Comparison of ENCODE assay signal across 8 cellular contexts in genomic region chr20:1391640-1392442, GRCh38. TPM values are rescaled to one million over a fixed set of nuclear protein-coding genes. Genes with fewer than 3 reads are reported as not detected.
DNase-seq lines count a peak whose midpoint lies in the region; ATAC-seq and TF ChIP-seq lines count a peak whose summit lies in the region.

No MANE protein-coding gene starts in this region.

- peaks cover 2% of the 10 kb centered on the region; the same call in 1 of the 3 replicates for H3K36me3 Mint-ChIP-seq in GM23338 (ENCODE audit: low read depth)

- TF ChIP-seq EP300 in transverse colon (IDR thresholded peaks at IDR 0.05; ENCODE audit: low read depth), result no peak

- 2 to 5% methylated on average over 15 to 16 of the region's 16 CpGs for WGBS in lung, 2 donors
- WGBS in transverse colon (ENCODE audit: low coverage in 1 of 2), 2 donors, result 9 to 28% methylated on average over 3 to 16 of the region's 16 CpGs

- 0 out of 2 replicates have a peak, but pooled peaks cover 5% of the 10 kb centered on the region for H3F3A ChIP-seq in GM23338 (replicated peaks; ENCODE audit: low read depth)

- H3K27me3 ChIP-seq in GM23338 (ENCODE audit: insufficient read depth), result peaks cover 24% of the 10 kb centered on the region
- H3K27me3 ChIP-seq in colonic mucosa, result no peaks in the 10 kb centered on the region
- no peaks in the 10 kb centered on the region for H3K27me3 ChIP-seq in lung (ENCODE audit: control insufficient read depth, insufficient read depth)
- no peaks in the 10 kb centered on the region for H3K27me3 ChIP-seq in transverse colon

- H3K4me3 Mint-ChIP-seq in GM23338, result peak overlapping the region; percentile 96

- H3K9me2 ChIP-seq in GM23338 (ENCODE audit: insufficient read depth), result peaks cover 4% of the 10 kb centered on the region; the same call in 1 of the 2 replicates

- DNase-seq in GM23338 (ENCODE audit: low spot score) (peak; percentile 64), RPMI8226 (peak; percentile 25), colonic mucosa (peak; percentile 43), lung (ENCODE audit: low spot score) (no peak), transverse colon (no peak), NK-92 (lab: John Stamatoyannopoulos, UW; ENCODE audit: unreplicated experiment) (no peak), AG20443 (ENCODE audit: low spot score) (no peak)

- intact Hi-C loops in colonic mucosa (cut with DNase I) (loop anchor here (5.0 to 10.0 kb wide), 3 partner anchors 45 to 73 kb away; partner anchors contain the start of genes NSFL1C and SDCBP2), transverse colon (cut with DNase I; ENCODE audit: low total_unique reads) (loop anchor here (2.0 kb wide), 1 partner anchor 67 kb away; no protein-coding TSS in a partner anchor)

- peaks cover 59% of the 10 kb centered on the region for H3K79me2 ChIP-seq in GM23338 (replicated peaks; ENCODE audit: insufficient read depth)

- peak overlapping the region; percentile 64; the same call in 1 of the 2 replicates for H3K27ac Mint-ChIP-seq in GM23338

- no peaks in the 10 kb centered on the region for H3K9me3 ChIP-seq in colonic mucosa
- H3K9me3 ChIP-seq in lung (ENCODE audit: control insufficient read depth in 2 of 2, insufficient read depth in 1 of 2, low read length in 1 of 2), result no peaks in the 10 kb centered on the region
- no peaks in the 10 kb centered on the region for H3K9me3 ChIP-seq in transverse colon

- ATAC-seq in GM23338 (peak; percentile 15), lung (ENCODE audit: insufficient read depth, low FRiP score) (no peak), GM18858 (IDR thresholded peaks at IDR 0.05; ENCODE audit: unreplicated experiment) (no peak)

- TF ChIP-seq POLR2A in transverse colon (IDR thresholded peaks at IDR 0.05), result no peak

- H3K27ac ChIP-seq in GM23338 (ENCODE audit: low read depth), result 0 out of 2 replicates have a peak overlapping the region, but pooled peaks have one; percentile 50
- H3K27ac ChIP-seq in colonic mucosa, result peak overlapping the region; percentile 79
- H3K27ac ChIP-seq in lung (ENCODE audit: low read depth in 1 of 2, low read length in 1 of 2), result peak overlapping the region; percentile 86 to 91
- peak overlapping the region; percentile 90 to 94 (median 92) for H3K27ac ChIP-seq in transverse colon

- H3K4me1 ChIP-seq in GM23338 (ENCODE audit: insufficient read depth) (peaks cover 39% of the 10 kb centered on the region), colonic mucosa (peaks cover 14% of the 10 kb centered on the region), lung (ENCODE audit: control insufficient read depth in 2 of 2, insufficient read depth in 2 of 2, low read length in 2 of 2) (peaks cover 22 to 34% of the 10 kb centered on the region in 2 donors), transverse colon (peaks cover 34 to 56% (median 48%) of the 10 kb centered on the region in 4 donors)

- TF ChIP-seq CTCF in GM23338 (conservative IDR thresholded peaks at IDR 0.05; ENCODE audit: low read depth in 2 of 2) (no peak), colonic mucosa (IDR thresholded peaks at IDR 0.05) (no peak), lung (IDR thresholded peaks at IDR 0.05; ENCODE audit: control extremely low read depth, extremely low read depth) (no peak), transverse colon (IDR thresholded peaks at IDR 0.05) (no peak)

- peak overlapping the region; percentile 99 for H3K4me2 ChIP-seq in GM23338

- no peaks in the 10 kb centered on the region; the same call in 2 of the 3 replicates for H3K9me3 Mint-ChIP-seq in GM23338

- in situ Hi-C loops in transverse colon (cut with MboI; ENCODE audit: low pct_ligation_motif_present in 1 of 4, low pct_unique_long_range_greater_than_20kb in 1 of 4, low sequenced_read_pairs in 3 of 4), result no loop called here

- H3K4me1 Mint-ChIP-seq in GM23338, result peaks cover 46% of the 10 kb centered on the region

- H3K4me3 ChIP-seq in GM23338 (peak overlapping the region; percentile 91), colonic mucosa (peak overlapping the region; percentile 81), lung (peak overlapping the region; percentile 91), transverse colon (peak overlapping the region; percentile 83 to 97 (median 92))

- peaks cover 15% of the 10 kb centered on the region for H3K27me3 Mint-ChIP-seq in GM23338 (ENCODE audit: insufficient read depth, low read depth, poor library complexity)

- no peak overlapping the region for H2AFZ ChIP-seq in GM23338

- H3K36me3 ChIP-seq in GM23338 (ENCODE audit: insufficient read depth), result no peaks in the 10 kb centered on the region
- no peaks in the 10 kb centered on the region for H3K36me3 ChIP-seq in colonic mucosa
- H3K36me3 ChIP-seq in lung (ENCODE audit: control insufficient read depth in 2 of 2, insufficient read depth in 2 of 2, low read length in 2 of 2), result peaks cover 0 to 5% of the 10 kb centered on the region in 2 donors
- no peaks in the 10 kb centered on the region for H3K36me3 ChIP-seq in transverse colon

- peaks cover 46% of the 10 kb centered on the region for H4K20me1 ChIP-seq in GM23338 (replicated peaks; ENCODE audit: insufficient read depth)

- H3K9ac ChIP-seq in colonic mucosa (ENCODE audit: low read depth in 2 of 2, low read length in 2 of 2), result peak overlapping the region; percentile 85 to 87

TF ChIP-seq in GM23338, 12 proteins besides CTCF, POLR2A, EP300 and RAD21 (continues in another document):
- TF ChIP-seq CREB1 (CRISPR knock-in tag; IDR thresholded peaks at IDR 0.05; ENCODE audit: low read depth) (no peak), JUNB (IDR thresholded peaks at IDR 0.05; ENCODE audit: unreplicated experiment) (no peak)
- TF ChIP-seq, protein P1, sequence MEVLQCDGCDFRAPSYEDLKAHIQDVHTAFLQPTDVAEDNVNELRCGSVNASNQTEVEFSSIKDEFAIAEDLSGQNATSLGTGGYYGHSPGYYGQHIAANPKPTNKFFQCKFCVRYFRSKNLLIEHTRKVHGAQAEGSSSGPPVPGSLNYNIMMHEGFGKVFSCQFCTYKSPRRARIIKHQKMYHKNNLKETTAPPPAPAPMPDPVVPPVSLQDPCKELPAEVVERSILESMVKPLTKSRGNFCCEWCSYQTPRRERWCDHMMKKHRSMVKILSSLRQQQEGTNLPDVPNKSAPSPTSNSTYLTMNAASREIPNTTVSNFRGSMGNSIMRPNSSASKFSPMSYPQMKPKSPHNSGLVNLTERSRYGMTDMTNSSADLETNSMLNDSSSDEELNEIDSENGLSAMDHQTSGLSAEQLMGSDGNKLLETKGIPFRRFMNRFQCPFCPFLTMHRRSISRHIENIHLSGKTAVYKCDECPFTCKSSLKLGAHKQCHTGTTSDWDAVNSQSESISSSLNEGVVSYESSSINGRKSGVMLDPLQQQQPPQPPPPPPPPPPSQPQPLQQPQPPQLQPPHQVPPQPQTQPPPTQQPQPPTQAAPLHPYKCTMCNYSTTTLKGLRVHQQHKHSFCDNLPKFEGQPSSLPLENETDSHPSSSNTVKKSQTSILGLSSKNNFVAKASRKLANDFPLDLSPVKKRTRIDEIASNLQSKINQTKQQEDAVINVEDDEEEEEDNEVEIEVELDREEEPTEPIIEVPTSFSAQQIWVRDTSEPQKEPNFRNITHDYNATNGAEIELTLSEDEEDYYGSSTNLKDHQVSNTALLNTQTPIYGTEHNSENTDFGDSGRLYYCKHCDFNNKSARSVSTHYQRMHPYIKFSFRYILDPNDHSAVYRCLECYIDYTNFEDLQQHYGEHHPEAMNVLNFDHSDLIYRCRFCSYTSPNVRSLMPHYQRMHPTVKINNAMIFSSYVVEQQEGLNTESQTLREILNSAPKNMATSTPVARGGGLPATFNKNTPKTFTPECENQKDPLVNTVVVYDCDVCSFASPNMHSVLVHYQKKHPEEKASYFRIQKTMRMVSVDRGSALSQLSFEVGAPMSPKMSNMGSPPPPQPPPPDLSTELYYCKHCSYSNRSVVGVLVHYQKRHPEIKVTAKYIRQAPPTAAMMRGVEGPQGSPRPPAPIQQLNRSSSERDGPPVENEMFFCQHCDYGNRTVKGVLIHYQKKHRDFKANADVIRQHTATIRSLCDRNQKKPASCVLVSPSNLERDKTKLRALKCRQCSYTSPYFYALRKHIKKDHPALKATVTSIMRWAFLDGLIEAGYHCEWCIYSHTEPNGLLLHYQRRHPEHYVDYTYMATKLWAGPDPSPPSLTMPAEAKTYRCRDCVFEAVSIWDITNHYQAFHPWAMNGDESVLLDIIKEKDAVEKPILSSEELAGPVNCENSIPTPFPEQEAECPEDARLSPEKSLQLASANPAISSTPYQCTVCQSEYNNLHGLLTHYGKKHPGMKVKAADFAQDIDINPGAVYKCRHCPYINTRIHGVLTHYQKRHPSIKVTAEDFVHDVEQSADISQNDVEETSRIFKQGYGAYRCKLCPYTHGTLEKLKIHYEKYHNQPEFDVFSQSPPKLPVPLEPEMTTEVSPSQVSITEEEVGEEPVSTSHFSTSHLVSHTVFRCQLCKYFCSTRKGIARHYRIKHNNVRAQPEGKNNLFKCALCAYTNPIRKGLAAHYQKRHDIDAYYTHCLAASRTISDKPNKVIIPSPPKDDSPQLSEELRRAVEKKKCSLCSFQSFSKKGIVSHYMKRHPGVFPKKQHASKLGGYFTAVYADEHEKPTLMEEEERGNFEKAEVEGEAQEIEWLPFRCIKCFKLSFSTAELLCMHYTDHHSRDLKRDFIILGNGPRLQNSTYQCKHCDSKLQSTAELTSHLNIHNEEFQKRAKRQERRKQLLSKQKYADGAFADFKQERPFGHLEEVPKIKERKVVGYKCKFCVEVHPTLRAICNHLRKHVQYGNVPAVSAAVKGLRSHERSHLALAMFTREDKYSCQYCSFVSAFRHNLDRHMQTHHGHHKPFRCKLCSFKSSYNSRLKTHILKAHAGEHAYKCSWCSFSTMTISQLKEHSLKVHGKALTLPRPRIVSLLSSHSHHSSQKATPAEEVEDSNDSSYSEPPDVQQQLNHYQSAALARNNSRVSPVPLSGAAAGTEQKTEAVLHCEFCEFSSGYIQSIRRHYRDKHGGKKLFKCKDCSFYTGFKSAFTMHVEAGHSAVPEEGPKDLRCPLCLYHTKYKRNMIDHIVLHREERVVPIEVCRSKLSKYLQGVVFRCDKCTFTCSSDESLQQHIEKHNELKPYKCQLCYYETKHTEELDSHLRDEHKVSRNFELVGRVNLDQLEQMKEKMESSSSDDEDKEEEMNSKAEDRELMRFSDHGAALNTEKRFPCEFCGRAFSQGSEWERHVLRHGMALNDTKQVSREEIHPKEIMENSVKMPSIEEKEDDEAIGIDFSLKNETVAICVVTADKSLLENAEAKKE (CRISPR knock-in tag; IDR thresholded peaks at IDR 0.05), result no peak

RNA-seq across cellular contexts. Expression of gene FKBP1A, which starts 1.0 kb away (rescaled TPM):
- total RNA-seq in GM23338 (2014; rRNA removed; shearing (Covaris generic)), result 159 and 171 TPM in 2 replicates
- polyA plus RNA-seq in GM23338 (2016; fragmentation: Nextera tagmentation; extraction: Ambion mirVana) (324 and 350 TPM in 2 replicates), lung (100 to 1,000 TPM; 246 to 465 TPM)
- total RNA-seq in colonic mucosa (100 to 1,000 TPM; 307 to 310 TPM), lung (100 to 1,000 TPM; 145 to 308 TPM), transverse colon (100 to 1,000 TPM; 120 to 202 (median 144) TPM)

Comparison
In these comparisons a context has a peak if more than half of its experiments do, and no peak if none do; other contexts are left out.
1. DNase-seq: peak in GM23338 (single experiment), RPMI8226 (single experiment) and colonic mucosa (single experiment); none in lung (single experiment), transverse colon (single experiment), NK-92 (single experiment) and AG20443 (single experiment).
2. Peak in every context shown above with its lines, with median percentiles within 50 percentile points of each other: H3K27ac ChIP-seq and H3K4me3 ChIP-seq.